9 cellular contexts compared by ENCODE assay signal in genomic region chr12:6074979-6075585, GRCh38. TPM values are rescaled to one million over a fixed set of nuclear protein-coding genes. Genes with fewer than 3 reads are reported as not detected.
DNase-seq lines count a peak whose midpoint lies in the region; ATAC-seq, FAIRE-seq and TF ChIP-seq lines count a peak whose summit lies in the region.
"Had no signal": no experiment of that assay in that cellular context is flagged by ENCODE, and none has a peak within 500 bp of the region (broad histone marks: within the 10 kb centered on the region; RNA-seq: fewer than 3 reads in every experiment).

No MANE protein-coding gene starts in this region.

- no peak for FAIRE-seq in frontal cortex (lab: Jason Lieb, UNC)

- H3K27ac ChIP-seq in WERI-Rb-1, result no peak overlapping the region

- CTCF ChIA-PET in HEK293T (lab: Yijun Ruan, JAX), result no interaction called here

- TF ChIP-seq CTCF in WERI-Rb-1 (IDR thresholded peaks at IDR 0.05; ENCODE audit: low read depth, low read length), result no peak; the same call in 1 of the 2 replicates
- no peak for TF ChIP-seq CTCF in fibroblast of mammary gland (conservative IDR thresholded peaks at IDR 0.05; ENCODE audit: control insufficient read depth, insufficient read depth, low read depth, low read length)

- H3K36me3 ChIP-seq in WERI-Rb-1, result no peaks in the 10 kb centered on the region

- peak; percentile 43 for ATAC-seq in sciatic nerve
- ATAC-seq: Panc1 had no signal

- H3K27me3 ChIP-seq in WERI-Rb-1 (ENCODE audit: insufficient read depth, low read depth, severe bottlenecking), result no peaks in the 10 kb centered on the region

- intact Hi-C loops in sciatic nerve (cut with DNase I), result no loop called here

- DNase-seq in EL (peak; percentile 44), WERI-Rb-1 (no peak), fibroblast of mammary gland (ENCODE audit: low read depth) (peak; percentile 41), sciatic nerve (ENCODE audit: low spot score) (no peak), NCI-H446 treated with DMSO at 0.1 percent for 48 hours (lab: John Stamatoyannopoulos, UW) (no peak), HEK293T (ENCODE audit: extremely low spot score) (no peak), retina (no peak), frontal cortex (ENCODE audit: low spot score in 2 of 2) (no peak)

- H3K4me3 ChIP-seq in WERI-Rb-1 (ENCODE audit: low read depth, low read length) (peak overlapping the region; percentile 38), fibroblast of mammary gland (ENCODE audit: control insufficient read depth, low read depth, low read length) (no peak overlapping the region)

- H3K9me3 ChIP-seq in WERI-Rb-1 (ENCODE audit: severe bottlenecking), result no peaks in the 10 kb centered on the region

- POLR2A ChIA-PET in HEK293T (lab: Yijun Ruan, JAX), result no interaction called here

TF ChIP-seq in HEK293T, 16 proteins besides CTCF, POLR2A, EP300 and RAD21:
- TF ChIP-seq TARDBP (IDR thresholded peaks at IDR 0.05) (no peak), FOXM1 (IDR thresholded peaks at IDR 0.05; ENCODE audit: borderline replicate concordance) (no peak), ZNF384 (IDR thresholded peaks at IDR 0.05) (no peak), L3MBTL2 (conservative IDR thresholded peaks at IDR 0.05) (no peak), HDGF (IDR thresholded peaks at IDR 0.05; ENCODE audit: borderline replicate concordance) (no peak), ELF4 (IDR thresholded peaks at IDR 0.05) (no peak), PKNOX1 (IDR thresholded peaks at IDR 0.05) (no peak), NFRKB (IDR thresholded peaks at IDR 0.05) (no peak), SUZ12 (IDR thresholded peaks at IDR 0.05) (no peak), BHLHE40 (IDR thresholded peaks at IDR 0.05; ENCODE audit: borderline replicate concordance) (no peak), LEF1 (IDR thresholded peaks at IDR 0.05; ENCODE audit: borderline replicate concordance) (no peak), SP1 (IDR thresholded peaks at IDR 0.05) (no peak), CTBP1 (IDR thresholded peaks at IDR 0.05; ENCODE audit: borderline replicate concordance) (no peak), ARNT (IDR thresholded peaks at IDR 0.05) (no peak), FOXA1 (IDR thresholded peaks at IDR 0.05) (no peak), FOXK2 (IDR thresholded peaks at IDR 0.05) (no peak)

RNA-seq across cellular contexts. Expression of gene VWF, which starts 49.4 kb away (rescaled TPM):
- total RNA-seq in sciatic nerve (655 TPM), frontal cortex (8.2 TPM)

Comparison
In these comparisons a context has a peak if more than half of its experiments do, and no peak if none do; other contexts are left out.
1. DNase-seq: peak in EL (single experiment) and fibroblast of mammary gland (single experiment); none in WERI-Rb-1 (single experiment), sciatic nerve (single experiment), NCI-H446 treated with DMSO at 0.1 percent for 48 hours (single experiment), HEK293T (single experiment), retina (single experiment) and frontal cortex (0 of 2).
2. RNA of gene VWF, which starts 49.4 kb away (total RNA-seq): 655 TPM in sciatic nerve (single experiment); 8.2 TPM in frontal cortex (single experiment); every median in the first group is over 10 times any median in the second.